ENCODE assay signal across 8 cellular contexts in the genomic region with DNA sequence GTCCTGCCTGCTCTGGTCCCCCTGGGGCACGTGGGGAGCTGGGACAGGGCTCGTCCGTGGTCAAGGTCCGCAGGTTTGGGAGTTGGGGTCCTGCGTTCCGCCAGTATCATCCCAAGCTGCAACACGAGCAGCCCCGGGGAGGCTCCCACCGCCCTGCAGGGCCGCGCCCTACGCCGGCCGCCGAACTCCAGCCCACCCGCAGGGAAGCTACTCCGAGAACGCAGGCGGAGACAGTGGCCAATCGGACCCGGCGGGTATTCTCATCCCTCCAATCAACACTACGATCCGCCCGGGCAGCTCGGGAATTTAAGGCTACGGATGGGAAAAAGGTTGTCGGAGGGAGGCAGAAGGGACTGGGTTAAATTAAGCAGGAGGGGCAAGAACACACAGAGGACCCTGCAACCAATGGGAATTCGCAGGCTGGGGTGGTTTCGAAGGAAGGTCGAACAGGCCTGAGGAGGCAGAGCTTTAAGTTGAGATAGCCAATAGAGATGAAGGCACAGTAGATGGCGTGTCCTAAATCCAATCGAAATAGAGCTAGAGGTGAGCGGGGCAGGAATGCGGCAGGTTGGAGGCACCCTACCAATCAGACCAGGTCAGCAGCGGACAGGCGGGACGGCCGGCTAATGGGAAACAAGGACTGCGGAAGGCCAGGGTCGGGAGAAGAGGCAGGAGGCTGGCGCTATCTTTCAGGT. TPM values are rescaled to one million over a fixed set of nuclear protein-coding genes. Genes with fewer than 3 reads are reported as not detected.
DNase-seq lines count a peak whose midpoint lies in the region; ATAC-seq and TF ChIP-seq lines count a peak whose summit lies in the region.

No MANE protein-coding gene starts in this region.

- ATAC-seq in GM19025 (IDR thresholded peaks at IDR 0.05; ENCODE audit: low read depth, unreplicated experiment): peak; percentile 76
- peak; percentile 73 for ATAC-seq in HG03196 (IDR thresholded peaks at IDR 0.05; ENCODE audit: unreplicated experiment)
- peak; percentile 87 for ATAC-seq in activated B cell treated with CpG ODN at 0.5 μM for 24 hours (ENCODE audit: low read depth)

- DNase-seq in AML-193 (lab: John Stamatoyannopoulos, UW) (peak; percentile 85 to 94), NCI-H226 (peak; percentile 100), activated B cell treated with CpG ODN at 0.5 μM for 24 hours (no peak), kidney epithelial cell (ENCODE audit: low read depth) (peak; percentile 97)
- peak; percentile 88 to 89 for DNase-seq in stimulated activated CD4-positive, alpha-beta T cell treated with anti-CD3 and anti-CD28 coated beads, Interleukin-15, amount 100 ng/mL, for 48 hours (ENCODE audit: low read depth in 2 of 2)

- CTCF ChIA-PET in activated B cell treated with CpG ODN at 0.5 μM for 24 hours (lab: Charles Lee): interaction anchor here (0.6 to 3.4 kb wide), 11 partner anchors 13 to 400 kb away, joined by 3 to 17 read pairs (median 4); a partner anchor contains a TSS

- no peaks in the 10 kb centered on the region for H3K9me3 Mint-ChIP-seq in activated B cell treated with CpG ODN at 0.5 μM for 24 hours

- intact Hi-C loops in activated B cell treated with CpG ODN at 0.5 μM for 24 hours (cut with micrococcal nuclease): loop anchor here (1.0 to 5.0 kb wide), 10 partner anchors 18 to 255 kb away; a partner anchor contains a TSS

- POLR2A ChIA-PET in activated B cell treated with CpG ODN at 0.5 μM for 24 hours (lab: Charles Lee): interaction anchor here (0.6 to 11.6 kb wide), 32 partner anchors 10 to 823 kb away, joined by 3 to 391 read pairs (median 6); a partner anchor contains a TSS

- no peaks in the 10 kb centered on the region for H3K27me3 ChIP-seq in kidney epithelial cell (ENCODE audit: control insufficient read depth, insufficient read depth, low read length)

- peaks cover 34% of the 10 kb centered on the region for H3K36me3 Mint-ChIP-seq in activated B cell treated with CpG ODN at 0.5 μM for 24 hours (ENCODE audit: low read depth)

- no peaks in the 10 kb centered on the region for H3K27me3 Mint-ChIP-seq in activated B cell treated with CpG ODN at 0.5 μM for 24 hours

- TF ChIP-seq CTCF in activated B cell treated with CpG ODN at 0.5 μM for 24 hours (IDR thresholded peaks at IDR 0.05): no peak
- no peak for TF ChIP-seq CTCF in kidney epithelial cell (IDR thresholded peaks at IDR 0.05; ENCODE audit: insufficient read depth, low read length, poor library complexity, severe bottlenecking)

- H3K36me3 ChIP-seq in kidney epithelial cell (ENCODE audit: control insufficient read depth, insufficient read depth, low read length): no peaks in the 10 kb centered on the region

- no peak overlapping the region for H3K4me3 Mint-ChIP-seq in activated B cell treated with CpG ODN at 0.5 μM for 24 hours

- H3K27ac ChIP-seq in cingulate gyrus (ENCODE audit: low read depth, low read length): peak overlapping the region; percentile 99

- no peak overlapping the region for H3K27ac Mint-ChIP-seq in activated B cell treated with CpG ODN at 0.5 μM for 24 hours

- H3K4me1 Mint-ChIP-seq in activated B cell treated with CpG ODN at 0.5 μM for 24 hours: peaks cover 18% of the 10 kb centered on the region

- peak overlapping the region; percentile 63 for H3K4me3 ChIP-seq in kidney epithelial cell (ENCODE audit: low read depth, low read length)

RNA-seq across cellular contexts. Expression of a gene that starts 0.6 kb away (rescaled TPM):
- 63.8 and 64.2 TPM in 2 replicates for total RNA-seq in activated B cell treated with CpG ODN at 0.5 μM for 24 hours
- 74.6 and 88.7 TPM in 2 replicates for total RNA-seq in kidney epithelial cell

RNA-seq across cellular contexts. Expression of a gene that starts 16.1 kb away (rescaled TPM):
- 26.3 and 29.5 TPM in 2 replicates for total RNA-seq in activated B cell treated with CpG ODN at 0.5 μM for 24 hours
- 3.5 and 5.8 TPM in 2 replicates for total RNA-seq in kidney epithelial cell

RNA-seq across cellular contexts. Expression of a gene that starts 18.7 kb away (rescaled TPM):
- total RNA-seq in activated B cell treated with CpG ODN at 0.5 μM for 24 hours (1,071 and 1,072 TPM in 2 replicates), kidney epithelial cell (1,484 and 2,015 TPM in 2 replicates)

RNA-seq across cellular contexts. Expression of a gene that starts 20.5 kb away (rescaled TPM):
- total RNA-seq in activated B cell treated with CpG ODN at 0.5 μM for 24 hours: 45.9 and 57.9 TPM in 2 replicates
- 47.7 and 50.7 TPM in 2 replicates for total RNA-seq in kidney epithelial cell

RNA-seq across cellular contexts. Expression of a gene that starts 26.9 kb away (rescaled TPM):
- total RNA-seq in activated B cell treated with CpG ODN at 0.5 μM for 24 hours: 93.3 and 108 TPM in 2 replicates
- total RNA-seq in kidney epithelial cell: 44.1 and 66.0 TPM in 2 replicates
